8 cellular contexts compared by ENCODE assay signal in the genomic region with DNA sequence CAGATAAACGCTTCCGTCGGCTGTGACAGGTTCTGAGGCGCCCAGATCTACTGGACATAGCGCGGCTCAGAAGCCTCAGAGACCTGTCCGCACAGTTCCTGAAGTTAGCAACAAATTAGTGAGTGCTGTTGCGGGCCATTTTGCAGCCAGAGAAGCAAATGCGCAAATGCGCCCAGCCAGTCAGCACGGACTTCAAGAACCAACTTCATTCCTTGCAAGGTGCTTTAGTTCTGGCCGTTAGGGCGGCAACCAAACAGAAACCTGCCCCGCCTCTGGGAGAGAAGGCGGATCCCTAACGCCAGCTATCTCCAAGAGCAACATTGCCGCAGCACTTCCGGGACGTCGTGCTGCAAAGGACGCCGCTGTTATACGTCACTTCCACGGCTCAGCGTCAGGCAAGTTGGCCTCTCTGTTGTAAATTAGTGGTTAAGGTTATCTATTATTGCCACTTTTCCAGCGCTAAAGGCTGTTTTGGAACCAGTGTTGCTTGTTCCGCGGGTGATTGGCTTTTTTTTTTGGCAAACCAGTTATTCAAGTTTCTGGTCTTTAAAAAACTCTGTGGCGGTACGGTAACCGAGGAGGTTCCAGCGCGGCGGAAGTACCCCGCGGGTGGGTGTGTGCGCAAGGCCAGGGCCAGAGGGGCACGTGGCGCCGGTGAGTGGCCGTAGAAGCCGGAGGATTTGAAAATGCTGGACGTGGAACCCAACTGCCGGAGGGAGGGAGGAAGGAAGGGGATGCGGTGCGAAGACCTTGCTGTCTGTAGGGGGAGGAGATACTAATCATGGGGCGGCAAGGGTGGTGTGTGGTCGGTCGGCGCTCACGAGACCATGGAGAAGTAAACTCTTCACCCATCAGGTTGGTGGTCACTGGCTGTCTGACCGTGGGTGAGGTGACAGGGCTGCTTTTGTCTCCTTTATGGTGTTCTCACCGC. TPM values are rescaled to one million over a fixed set of nuclear protein-coding genes. Genes with fewer than 3 reads are reported as not detected.
DNase-seq lines count a peak whose midpoint lies in the region; ATAC-seq and TF ChIP-seq lines count a peak whose summit lies in the region.

Gene GAR1 (plus strand): TSS at position 612 of the 931 bp plus-strand sequence. CDS start 403 bp downstream, outside the sequence.

- no peak for TF ChIP-seq CTCF in activated B cell treated with CpG ODN at 0.5 μM for 24 hours (IDR thresholded peaks at IDR 0.05)

- peaks cover 39% of the 10 kb centered on the region for H3K36me3 Mint-ChIP-seq in activated B cell treated with CpG ODN at 0.5 μM for 24 hours (ENCODE audit: low read depth)

- POLR2A ChIA-PET in activated B cell treated with CpG ODN at 0.5 μM for 24 hours (lab: Charles Lee): interaction anchor here (0.6 to 2.6 kb wide), 8 partner anchors 82 to 1652 kb away, joined by 3 to 11 read pairs (median 4); partner anchors contain the start of genes PLA2G12A, RPL34 and SEC24B

- DNase-seq in AG08395 (ENCODE audit: low spot score) (peak; percentile 93), NCI-H345 (lab: John Stamatoyannopoulos, UW) (peak; percentile 89), activated B cell treated with CpG ODN at 0.5 μM for 24 hours (peak; percentile 70), iris pigment epithelial cell (ENCODE audit: low read depth) (peak; percentile 97)
- peak; percentile 87 for DNase-seq in central memory CD4-positive, alpha-beta T cell
- DNase-seq in stimulated activated CD4-positive, alpha-beta T cell treated with anti-CD3 and anti-CD28 coated beads, Interleukin-12 subunit alpha, Interleukin-12 subunit beta, amount 100 ng/mL, for 24 hours (ENCODE audit: low read depth in 2 of 2): peak; percentile 74 to 85

- H3K9me3 Mint-ChIP-seq in activated B cell treated with CpG ODN at 0.5 μM for 24 hours: no peaks in the 10 kb centered on the region

- H3K4me3 Mint-ChIP-seq in activated B cell treated with CpG ODN at 0.5 μM for 24 hours: peak within 1 kb of the TSS; percentile 94

- in situ Hi-C loops in GM18951 (cut with MboI; ENCODE audit: low sequenced_read_pairs, unreplicated experiment): no loop called here

- CTCF ChIA-PET in activated B cell treated with CpG ODN at 0.5 μM for 24 hours (lab: Charles Lee): interaction anchor here (0.9 to 1.3 kb wide), 2 partner anchors 184 to 382 kb away, joined by 3 to 4 read pairs; partner anchors contain the start of gene SEC24B

- ATAC-seq in HG03196 (IDR thresholded peaks at IDR 0.05; ENCODE audit: unreplicated experiment) (peak; percentile 99), activated B cell treated with CpG ODN at 0.5 μM for 24 hours (ENCODE audit: low read depth) (peak; percentile 97)

- H3K27ac Mint-ChIP-seq in activated B cell treated with CpG ODN at 0.5 μM for 24 hours: peak within 1 kb of the TSS; percentile 93

- intact Hi-C loops in activated B cell treated with CpG ODN at 0.5 μM for 24 hours (cut with micrococcal nuclease): loop anchor here (1.0 to 10.0 kb wide), 9 partner anchors 85 to 1826 kb away; partner anchors contain the start of genes CASP6, ELOVL6, HADH and MCUB

- H3K4me1 Mint-ChIP-seq in activated B cell treated with CpG ODN at 0.5 μM for 24 hours: peaks cover 28% of the 10 kb centered on the region

- TF ChIP-seq POLR2A in GM18951 (IDR thresholded peaks at IDR 0.05; ENCODE audit: extremely low read depth, insufficient read depth, insufficient read length): peak; percentile 68

- no peaks in the 10 kb centered on the region for H3K27me3 Mint-ChIP-seq in activated B cell treated with CpG ODN at 0.5 μM for 24 hours

RNA-seq across cellular contexts. Expression of gene GAR1, which starts in this region (rescaled TPM):
- 21.0 and 23.1 TPM in 2 replicates for total RNA-seq in activated B cell treated with CpG ODN at 0.5 μM for 24 hours

Comparison
In these comparisons a context has a peak if more than half of its experiments do, and no peak if none do; other contexts are left out.
1. Peak in every context shown above with its lines: DNase-seq and ATAC-seq.